Comparison of ENCODE assay signal across 1 cellular context in genomic region chr15:85897818-85898717, GRCh38.
TF ChIP-seq lines count a peak whose summit lies in the region.

No MANE protein-coding gene starts in this region.

TF ChIP-seq in WTC11, 78 proteins besides CTCF, POLR2A, EP300 and RAD21 (continued from another document):
- TF ChIP-seq STAT6 (CRISPR knock-in tag; conservative IDR thresholded peaks at IDR 0.05; ENCODE audit: low read depth) (no peak), FOXP4 (CRISPR knock-in tag; IDR thresholded peaks at IDR 0.05) (peak; percentile 39; the same call in 1 of the 2 replicates)
- TF ChIP-seq, protein P1, sequence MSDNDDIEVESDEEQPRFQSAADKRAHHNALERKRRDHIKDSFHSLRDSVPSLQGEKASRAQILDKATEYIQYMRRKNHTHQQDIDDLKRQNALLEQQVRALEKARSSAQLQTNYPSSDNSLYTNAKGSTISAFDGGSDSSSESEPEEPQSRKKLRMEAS (CRISPR knock-in tag; IDR thresholded peaks at IDR 0.05), result no peak
